Comparison of ENCODE assay signal across 8 cellular contexts in genomic region chr11:25981998-25982397, GRCh38.
A peak's percentile ranks its signal among the peaks of the same experiment; 100 is the strongest.
DNase-seq lines count a peak whose midpoint lies in the region; ATAC-seq and TF ChIP-seq lines count a peak whose summit lies in the region.

No MANE protein-coding gene starts in this region.

- H3K79me2 ChIP-seq in parathyroid adenoma: no peaks in the 10 kb centered on the region

- no peaks in the 10 kb centered on the region for H3K36me3 ChIP-seq in parathyroid adenoma (ENCODE audit: control insufficient read depth, insufficient read depth, low read length)

- no peak overlapping the region for H3K9ac ChIP-seq in parathyroid adenoma

- H3K4me2 ChIP-seq in parathyroid adenoma (ENCODE audit: low read length): no peak overlapping the region

- no peaks in the 10 kb centered on the region for H3K9me3 ChIP-seq in parathyroid adenoma (ENCODE audit: control insufficient read depth, low read length)

- DNase-seq in ELF-1 (ENCODE audit: low read depth, low spot score) (peak; percentile 14), GM20000 (ENCODE audit: low spot score) (peak; percentile 22), RPMI7951 (ENCODE audit: low read depth) (peak; percentile 23), fibroblast of the conjunctiva (ENCODE audit: low read depth) (peak; percentile 78), T-helper 1 cell (no peak)
- DNase-seq in activated naive CD4-positive, alpha-beta T cell treated with anti-CD3 and anti-CD28 coated beads, Interleukin-2, amount 50 U/mL, for 16 hours: no peak

- TF ChIP-seq CTCF in GM20000 (IDR thresholded peaks at IDR 0.05; ENCODE audit: extremely low read depth, missing control alignments) (no peak), parathyroid adenoma (IDR thresholded peaks at IDR 0.05) (peak; percentile 22)

- peak; percentile 94 for ATAC-seq in HG03460 (IDR thresholded peaks at IDR 0.05; ENCODE audit: unreplicated experiment)

- H3K4me3 ChIP-seq in parathyroid adenoma (ENCODE audit: low read depth, low read length): no peak overlapping the region

- no peak overlapping the region for H3K27ac ChIP-seq in parathyroid adenoma

- no peaks in the 10 kb centered on the region for H3K4me1 ChIP-seq in parathyroid adenoma

- no peaks in the 10 kb centered on the region for H3K27me3 ChIP-seq in parathyroid adenoma (ENCODE audit: control insufficient read depth, insufficient read depth, low read length)

- H2AFZ ChIP-seq in parathyroid adenoma: no peak overlapping the region

Comparison
In these comparisons a context has a peak if more than half of its experiments do, and no peak if none do; other contexts are left out.
1. DNase-seq: peak in ELF-1 (single experiment), GM20000 (single experiment), RPMI7951 (single experiment) and fibroblast of the conjunctiva (single experiment); none in T-helper 1 cell (0 of 5) and activated naive CD4-positive, alpha-beta T cell treated with anti-CD3 and anti-CD28 coated beads, Interleukin-2, amount 50 U/mL, for 16 hours (single experiment).